1 cellular context compared by ENCODE assay signal in genomic region chr10:48693206-48693605, GRCh38.
TF ChIP-seq lines count a peak whose summit lies in the region.

No MANE protein-coding gene starts in this region.

TF ChIP-seq in H1, 55 proteins besides CTCF, POLR2A, EP300 and RAD21:
- TF ChIP-seq TBP (IDR thresholded peaks at IDR 0.05; ENCODE audit: low read depth, low read length) (no peak), HDAC2 (IDR thresholded peaks at IDR 0.05; ENCODE audit: borderline replicate concordance in 1 of 2, low read depth in 2 of 2, low read length in 2 of 2) (no peak), CBX8 (IDR thresholded peaks at IDR 0.05; ENCODE audit: borderline replicate concordance, low read depth, low read length) (no peak), ATF3 (IDR thresholded peaks at IDR 0.05; ENCODE audit: insufficient read depth, low read depth, low read length) (no peak), GTF2F1 (IDR thresholded peaks at IDR 0.05; ENCODE audit: borderline replicate concordance, low read depth, low read length) (no peak), RBBP5 (IDR thresholded peaks at IDR 0.05; ENCODE audit: borderline replicate concordance, low read depth, low read length) (no peak), MAFK (IDR thresholded peaks at IDR 0.05; ENCODE audit: low read depth, low read length) (no peak), CTBP2 (IDR thresholded peaks at IDR 0.05; ENCODE audit: borderline replicate concordance, insufficient read depth, insufficient read length, low read length) (no peak), KDM5A (IDR thresholded peaks at IDR 0.05; ENCODE audit: low read length) (no peak), CBX5 (IDR thresholded peaks at IDR 0.05; ENCODE audit: low read depth, low read length) (no peak), NRF1 (IDR thresholded peaks at IDR 0.05; ENCODE audit: low read depth, low read length) (no peak), SAP30 (IDR thresholded peaks at IDR 0.05; ENCODE audit: insufficient read depth, insufficient replicate concordance, low read length) (no peak)
